In the genomic region with DNA sequence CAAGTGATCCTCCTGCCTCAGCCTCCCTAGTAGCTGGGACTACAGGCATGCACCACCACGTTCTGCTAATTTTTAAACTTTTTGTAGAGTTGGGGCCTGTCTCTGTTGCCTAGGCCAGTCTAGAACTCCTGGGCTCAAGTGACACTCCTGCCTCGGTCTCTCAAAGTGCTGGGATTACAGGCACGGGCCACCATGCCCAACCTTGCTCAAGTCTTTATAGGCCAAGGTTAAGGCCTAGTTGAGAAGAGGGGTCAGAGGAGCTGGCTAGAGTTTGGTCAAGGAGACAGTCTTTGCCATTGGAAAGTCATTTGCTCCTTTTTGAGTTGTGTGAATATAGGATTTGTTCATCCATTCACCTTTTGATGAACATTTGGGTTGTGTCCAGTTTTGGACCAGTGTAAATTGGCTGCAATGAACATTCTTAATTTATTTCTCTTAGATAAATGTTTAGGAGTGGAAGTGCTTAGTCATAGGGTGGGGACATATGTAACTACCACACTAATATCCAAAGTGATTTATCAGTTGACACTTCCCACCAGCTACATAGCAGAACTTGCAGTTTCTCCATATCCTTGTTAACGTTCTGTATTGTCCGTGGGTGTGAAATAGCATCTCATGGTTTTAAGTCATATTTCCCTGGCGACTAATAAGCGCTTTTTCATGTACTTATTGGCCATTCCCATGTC, we compare ENCODE assay signal across 1 cellular context.
A peak's percentile ranks its signal among the peaks of the same experiment; 100 is the strongest.
TF ChIP-seq lines count a peak whose summit lies in the region.

No MANE protein-coding gene starts in this region.

TF ChIP-seq in IMR-90, 13 proteins besides CTCF, POLR2A, EP300 and RAD21:
- TF ChIP-seq CHD1 (IDR thresholded peaks at IDR 0.05; ENCODE audit: low read depth, low read length): no peak
- peak; percentile 36; the same call in 1 of the 2 replicates for TF ChIP-seq FOS (IDR thresholded peaks at IDR 0.05; ENCODE audit: low read depth, low read length)
- TF ChIP-seq, protein P1, sequence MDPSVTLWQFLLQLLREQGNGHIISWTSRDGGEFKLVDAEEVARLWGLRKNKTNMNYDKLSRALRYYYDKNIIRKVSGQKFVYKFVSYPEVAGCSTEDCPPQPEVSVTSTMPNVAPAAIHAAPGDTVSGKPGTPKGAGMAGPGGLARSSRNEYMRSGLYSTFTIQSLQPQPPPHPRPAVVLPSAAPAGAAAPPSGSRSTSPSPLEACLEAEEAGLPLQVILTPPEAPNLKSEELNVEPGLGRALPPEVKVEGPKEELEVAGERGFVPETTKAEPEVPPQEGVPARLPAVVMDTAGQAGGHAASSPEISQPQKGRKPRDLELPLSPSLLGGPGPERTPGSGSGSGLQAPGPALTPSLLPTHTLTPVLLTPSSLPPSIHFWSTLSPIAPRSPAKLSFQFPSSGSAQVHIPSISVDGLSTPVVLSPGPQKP (IDR thresholded peaks at IDR 0.05; ENCODE audit: borderline replicate concordance, low read depth, low read length): no peak
- TF ChIP-seq CEBPB (IDR thresholded peaks at IDR 0.05; ENCODE audit: low read depth, low read length): peak; percentile 11; the same call in 1 of the 2 replicates
- TF ChIP-seq NFE2L2 (IDR thresholded peaks at IDR 0.05; ENCODE audit: low read depth, low read length): peak; percentile 58
